Comparison of ENCODE assay signal across 10 cellular contexts in genomic region chr22:27435839-27436581, GRCh38.
DNase-seq lines count a peak whose midpoint lies in the region; ATAC-seq and TF ChIP-seq lines count a peak whose summit lies in the region.
"Had no signal": no experiment of that assay in that cellular context is flagged by ENCODE, and none has a peak within 500 bp of the region (broad histone marks: within the 10 kb centered on the region; RNA-seq: fewer than 3 reads in every experiment).

No MANE protein-coding gene starts in this region.

- H3K4ac ChIP-seq in mesendoderm (ENCODE audit: low read depth, low read length): no peak overlapping the region

- no peak overlapping the region for H3K4me2 ChIP-seq in mesendoderm (ENCODE audit: low read length)

- no peaks in the 10 kb centered on the region for H3K79me1 ChIP-seq in mesendoderm (ENCODE audit: low read length)

- peak overlapping the region; percentile 76 for H3K56ac ChIP-seq in mesendoderm (ENCODE audit: low read length)

- no peak overlapping the region for H3K4me3 ChIP-seq in esophagus (ENCODE audit: low read depth in 1 of 2, low read length in 2 of 2)
- no peak overlapping the region for H3K4me3 ChIP-seq in mesendoderm (ENCODE audit: low read length)

- peak overlapping the region; percentile 16 for H3K18ac ChIP-seq in mesendoderm (ENCODE audit: low read length)

- no peak for TF ChIP-seq CTCF in AG09319 (IDR thresholded peaks at IDR 0.05; ENCODE audit: low read depth, low read length)
- no peak for TF ChIP-seq CTCF in activated CD8-positive, alpha-beta T cell treated with anti-CD3 and anti-CD28 coated beads for 36 hours (IDR thresholded peaks at IDR 0.05)

- no peak overlapping the region for H3K23ac ChIP-seq in mesendoderm (ENCODE audit: low read length)

- H3K27me3 Mint-ChIP-seq in activated CD8-positive, alpha-beta T cell treated with anti-CD3 and anti-CD28 coated beads for 36 hours: peaks cover 6% of the 10 kb centered on the region
- H3K27me3 Mint-ChIP-seq in activated T-helper 2 cell treated with anti-CD3 and anti-CD28 coated beads, Interferon-gamma antibody, Interleukin-2, Interleukin-4, amounts not matched to agents 10 μg/mL and 5 μg/mL and 100 μg/mL, durations not matched to agents 14 hours and 24 hours and 36 hours (ENCODE audit: low read depth): no peaks in the 10 kb centered on the region
- H3K27me3 Mint-ChIP-seq: B cell had no signal

- H3K27ac ChIP-seq in esophagus (ENCODE audit: low read depth in 2 of 2, low read length in 1 of 2): peak overlapping the region; percentile 14
- no peak overlapping the region for H3K27ac ChIP-seq in mesendoderm (ENCODE audit: low read depth, low read length)

- CTCF ChIA-PET in activated CD8-positive, alpha-beta T cell treated with anti-CD3 and anti-CD28 coated beads for 36 hours (lab: Charles Lee): no interaction called here

- DNase-seq in AG09319 (ENCODE audit: extremely low read depth, low read depth): peak; percentile 75
- peak; percentile 27 for DNase-seq in NCI-H446 treated with DMSO at 0.1 percent for 48 hours (lab: John Stamatoyannopoulos, UW)
- peak; percentile 29 for DNase-seq in mesendoderm
- no peak for DNase-seq in activated CD8-positive, alpha-beta T cell treated with anti-CD3 and anti-CD28 coated beads for 36 hours
- DNase-seq in activated T-helper 2 cell treated with anti-CD3 and anti-CD28 coated beads, Interferon-gamma antibody, Interleukin-2, Interleukin-4, amounts not matched to agents 10 μg/mL and 5 μg/mL and 100 μg/mL, durations not matched to agents 14 hours and 24 hours and 36 hours (ENCODE audit: low spot score): no peak
- DNase-seq: PC-3 had no signal

- no peaks in the 10 kb centered on the region for H3K4me1 Mint-ChIP-seq in activated CD8-positive, alpha-beta T cell treated with anti-CD3 and anti-CD28 coated beads for 36 hours (ENCODE audit: low read depth)
- H3K4me1 Mint-ChIP-seq in activated T-helper 2 cell treated with anti-CD3 and anti-CD28 coated beads, Interferon-gamma antibody, Interleukin-2, Interleukin-4, amounts not matched to agents 10 μg/mL and 5 μg/mL and 100 μg/mL, durations not matched to agents 14 hours and 24 hours and 36 hours (ENCODE audit: low read depth): no peaks in the 10 kb centered on the region
- H3K4me1 Mint-ChIP-seq: B cell had no signal

- H3K27ac Mint-ChIP-seq in activated CD8-positive, alpha-beta T cell treated with anti-CD3 and anti-CD28 coated beads for 36 hours: no peak overlapping the region
- no peak overlapping the region for H3K27ac Mint-ChIP-seq in activated T-helper 2 cell treated with anti-CD3 and anti-CD28 coated beads, Interferon-gamma antibody, Interleukin-2, Interleukin-4, amounts not matched to agents 10 μg/mL and 5 μg/mL and 100 μg/mL, durations not matched to agents 14 hours and 24 hours and 36 hours
- H3K27ac Mint-ChIP-seq: B cell had no signal

- no peaks in the 10 kb centered on the region for H3K79me2 ChIP-seq in mesendoderm (ENCODE audit: control insufficient read depth, insufficient read depth, low read length)

- H4K5ac ChIP-seq in mesendoderm (ENCODE audit: low read length): no peak overlapping the region

- no peak overlapping the region for H4K8ac ChIP-seq in mesendoderm (ENCODE audit: low read depth, low read length)

- H3K9me3 Mint-ChIP-seq in activated CD8-positive, alpha-beta T cell treated with anti-CD3 and anti-CD28 coated beads for 36 hours: no peaks in the 10 kb centered on the region
- no peaks in the 10 kb centered on the region for H3K9me3 Mint-ChIP-seq in activated T-helper 2 cell treated with anti-CD3 and anti-CD28 coated beads, Interferon-gamma antibody, Interleukin-2, Interleukin-4, amounts not matched to agents 10 μg/mL and 5 μg/mL and 100 μg/mL, durations not matched to agents 14 hours and 24 hours and 36 hours

- H3K9me3 ChIP-seq in esophagus (ENCODE audit: control insufficient read depth in 2 of 2, insufficient read depth in 1 of 2, low read depth in 1 of 2, low read length in 1 of 2): peaks cover 0 to 6% of the 10 kb centered on the region in 2 donors

- no peak overlapping the region for H2AK5ac ChIP-seq in mesendoderm (ENCODE audit: low read length)

- peaks cover 0 to 2% of the 10 kb centered on the region in 2 donors for H3K4me1 ChIP-seq in esophagus (ENCODE audit: control insufficient read depth in 2 of 2, insufficient read depth in 2 of 2, low read length in 1 of 2)
- peaks cover 16% of the 10 kb centered on the region for H3K4me1 ChIP-seq in mesendoderm (ENCODE audit: control insufficient read depth, low read depth, low read length)

- POLR2A ChIA-PET in activated CD8-positive, alpha-beta T cell treated with anti-CD3 and anti-CD28 coated beads for 36 hours (lab: Charles Lee): no interaction called here

- 31 to 53% methylated on average over 19 of the region's 19 CpGs for WGBS in esophagus, 2 donors
- WGBS in mesendoderm (ENCODE audit: extremely low coverage, insufficient coverage, low lambda C conversion rate): no CpG with 5 or more reads among the region's 19 CpGs

- H3K9ac ChIP-seq in mesendoderm (ENCODE audit: low read length): no peak overlapping the region

- no peak overlapping the region for H3K4me3 Mint-ChIP-seq in activated CD8-positive, alpha-beta T cell treated with anti-CD3 and anti-CD28 coated beads for 36 hours
- no peak overlapping the region for H3K4me3 Mint-ChIP-seq in activated T-helper 2 cell treated with anti-CD3 and anti-CD28 coated beads, Interferon-gamma antibody, Interleukin-2, Interleukin-4, amounts not matched to agents 10 μg/mL and 5 μg/mL and 100 μg/mL, durations not matched to agents 14 hours and 24 hours and 36 hours (ENCODE audit: low read depth)
- H3K4me3 Mint-ChIP-seq: B cell had no signal

- intact Hi-C loops in activated CD8-positive, alpha-beta T cell treated with anti-CD3 and anti-CD28 coated beads for 36 hours (cut with micrococcal nuclease): no loop called here
- intact Hi-C loops in activated T-helper 2 cell treated with anti-CD3 and anti-CD28 coated beads, Interferon-gamma antibody, Interleukin-2, Interleukin-4, amounts not matched to agents 10 μg/mL and 5 μg/mL and 100 μg/mL, durations not matched to agents 14 hours and 24 hours and 36 hours (cut with micrococcal nuclease): no loop called here

- peaks cover 0 to 4% of the 10 kb centered on the region in 2 donors for H3K27me3 ChIP-seq in esophagus (ENCODE audit: control insufficient read depth in 1 of 2, insufficient read depth in 2 of 2, low read length in 2 of 2)
- H3K27me3 ChIP-seq in mesendoderm (ENCODE audit: insufficient read depth, low read length, poor library complexity): no peaks in the 10 kb centered on the region

- H3K36me3 Mint-ChIP-seq in activated CD8-positive, alpha-beta T cell treated with anti-CD3 and anti-CD28 coated beads for 36 hours (ENCODE audit: low read depth): no peaks in the 10 kb centered on the region
- H3K36me3 Mint-ChIP-seq in activated T-helper 2 cell treated with anti-CD3 and anti-CD28 coated beads, Interferon-gamma antibody, Interleukin-2, Interleukin-4, amounts not matched to agents 10 μg/mL and 5 μg/mL and 100 μg/mL, durations not matched to agents 14 hours and 24 hours and 36 hours (ENCODE audit: low read depth): no peaks in the 10 kb centered on the region

- H3K36me3 ChIP-seq in esophagus (ENCODE audit: control insufficient read depth in 2 of 2, insufficient read depth in 2 of 2, low read length in 1 of 2): no peaks in the 10 kb centered on the region
- no peaks in the 10 kb centered on the region for H3K36me3 ChIP-seq in mesendoderm (ENCODE audit: control insufficient read depth, insufficient read depth, low read length)

- no peak overlapping the region for H2BK120ac ChIP-seq in mesendoderm (ENCODE audit: low read depth, low read length)

- no peak overlapping the region for H2BK15ac ChIP-seq in mesendoderm (replicated peaks; ENCODE audit: low read depth)

- no peak for ATAC-seq in activated CD8-positive, alpha-beta T cell treated with anti-CD3 and anti-CD28 coated beads for 36 hours
- no peak for ATAC-seq in GM18868 (IDR thresholded peaks at IDR 0.05; ENCODE audit: unreplicated experiment)
- no peak for ATAC-seq in HG03095 (IDR thresholded peaks at IDR 0.05; ENCODE audit: unreplicated experiment)
- ATAC-seq: PC-3 had no signal

- H2BK5ac ChIP-seq in mesendoderm (ENCODE audit: low read length): no peak overlapping the region

Comparison
In these comparisons a context has a peak if more than half of its experiments do, and no peak if none do; other contexts are left out.
1. DNase-seq: peak in AG09319 (single experiment), NCI-H446 treated with DMSO at 0.1 percent for 48 hours (single experiment) and mesendoderm (single experiment); none in activated CD8-positive, alpha-beta T cell treated with anti-CD3 and anti-CD28 coated beads for 36 hours (single experiment) and activated T-helper 2 cell treated with anti-CD3 and anti-CD28 coated beads, Interferon-gamma antibody, Interleukin-2, Interleukin-4, amounts not matched to agents 10 μg/mL and 5 μg/mL and 100 μg/mL, durations not matched to agents 14 hours and 24 hours and 36 hours (single experiment).